27 cellular contexts compared by ENCODE assay signal in genomic region chr10:78441704-78442103, GRCh38.
A peak's percentile ranks its signal among the peaks of the same experiment; 100 is the strongest.
DNase-seq lines count a peak whose midpoint lies in the region; ATAC-seq, FAIRE-seq and TF ChIP-seq lines count a peak whose summit lies in the region.
"Had no signal": no experiment of that assay in that cellular context is flagged by ENCODE, and none has a peak within 500 bp of the region (broad histone marks: within the 10 kb centered on the region; RNA-seq: fewer than 3 reads in every experiment).

No MANE protein-coding gene starts in this region.

- dilution Hi-C loops in IMR-90 (cut with HindIII; ENCODE audit: low sequenced_read_pairs, unreplicated experiment) = no loop called here

- no peaks in the 10 kb centered on the region; the same call in 1 of the 2 replicates for H4K20me1 ChIP-seq in IMR-90 (ENCODE audit: insufficient read depth, low read length)
- H4K20me1 ChIP-seq: BLaER1 treated with 17β-estradiol and CSF1 and Interleukin-3, amounts not matched to agents 10 nM and 100 nM had no signal

- peak overlapping the region; percentile 43 for H3K27ac Mint-ChIP-seq in mesothelial cell of epicardium
- H3K27ac Mint-ChIP-seq in activated T-cell treated with anti-CD3 and anti-CD28 coated beads, Interleukin-2, amount 50 U/mL, for 72 hours = no peak overlapping the region
- H3K27ac Mint-ChIP-seq: CD4-positive, alpha-beta T cell had no signal

- H3K9me3 ChIP-seq in A549 (no peaks in the 10 kb centered on the region), IMR-90 (ENCODE audit: control insufficient read depth, insufficient read depth, low read length) (no peaks in the 10 kb centered on the region)
- H3K9me3 ChIP-seq: BLaER1 treated with 17β-estradiol and CSF1 and Interleukin-3, amounts not matched to agents 10 nM and 100 nM; MG63; SK-N-SH had no signal

- no peak overlapping the region for H2AFZ ChIP-seq in IMR-90 (replicated peaks; ENCODE audit: low read length, poor library complexity)

- H3K14ac ChIP-seq in IMR-90 (replicated peaks; ENCODE audit: low read depth, low read length) = 0 out of 2 replicates have a peak overlapping the region, but pooled peaks have one; percentile 29

- H3K4ac ChIP-seq in IMR-90 (ENCODE audit: low read depth, low read length) (no peak overlapping the region), mesendoderm (ENCODE audit: low read depth, low read length) (no peak overlapping the region)

- TF ChIP-seq EP300 in A549 (IDR thresholded peaks at IDR 0.05) = no peak

- H3K9ac ChIP-seq in IMR-90 (ENCODE audit: low read depth, low read length) (no peak overlapping the region), mesendoderm (ENCODE audit: low read length) (no peak overlapping the region)
- H3K9ac ChIP-seq: BLaER1 treated with 17β-estradiol and CSF1 and Interleukin-3, amounts not matched to agents 10 nM and 100 nM; SK-N-SH had no signal

- H4K5ac ChIP-seq in IMR-90 (ENCODE audit: low read depth, low read length) = no peak overlapping the region
- H4K5ac ChIP-seq in mesendoderm (ENCODE audit: low read length) = no peak overlapping the region

- H3K56ac ChIP-seq in IMR-90 (ENCODE audit: extremely low read depth, insufficient read depth, low read length) (no peak overlapping the region), mesendoderm (ENCODE audit: low read length) (no peak overlapping the region)

- H2BK15ac ChIP-seq in IMR-90 (ENCODE audit: low read depth, low read length) (no peak overlapping the region; the same call in 2 of the 3 replicates), mesendoderm (replicated peaks; ENCODE audit: low read depth) (no peak overlapping the region)

- H3K27me3 ChIP-seq in IMR-90 (ENCODE audit: control insufficient read depth, insufficient read depth, low read length) (peaks cover 2% of the 10 kb centered on the region; the same call in 1 of the 2 replicates), mesendoderm (ENCODE audit: insufficient read depth, low read length, poor library complexity) (no peaks in the 10 kb centered on the region)
- H3K27me3 ChIP-seq: BLaER1 treated with 17β-estradiol and CSF1 and Interleukin-3, amounts not matched to agents 10 nM and 100 nM; MG63 had no signal

- POLR2A ChIA-PET in A549 (lab: Yijun Ruan, JAX) = no interaction called here
- POLR2A ChIA-PET in IMR-90 (lab: Charles Lee; ENCODE audit: unreplicated experiment) = no interaction called here

- H3K27me3 Mint-ChIP-seq in mesothelial cell of epicardium (ENCODE audit: low read depth) = no peaks in the 10 kb centered on the region
- H3K27me3 Mint-ChIP-seq in activated T-cell treated with anti-CD3 and anti-CD28 coated beads, Interleukin-2, amount 50 U/mL, for 72 hours (ENCODE audit: low read depth) = no peaks in the 10 kb centered on the region

- DNase-seq in A549 (ENCODE audit: low read depth in 1 of 2, low spot score in 1 of 2) = no peak
- no peak for DNase-seq in IMR-90
- DNase-seq in fibroblast of peridontal ligament (ENCODE audit: extremely low read depth) = peak; percentile 34
- no peak for DNase-seq in mesothelial cell of epicardium (ENCODE audit: low spot score in 2 of 2, unreplicated experiment in 2 of 2)
- no peak for DNase-seq in activated T-cell treated with anti-CD3 and anti-CD28 coated beads, Interleukin-2, amount 50 U/mL, for 72 hours
- DNase-seq in substantia nigra (lab: John Stamatoyannopoulos, UW) = no peak
- no peak for DNase-seq in coronary artery (ENCODE audit: low spot score)
- no peak for DNase-seq in mesendoderm
- DNase-seq: AML-193; CD4-positive, alpha-beta T cell; DMS53; GOT3; HCEC 1CT; KG1; MG63; NCI-H1105 treated with DMSO at 0.1 percent for 48 hours; NCI-H146; NCI-H1930; NCI-H2107; NCI-H524; NCI-H774; SIG-M5; SK-N-SH had no signal

- TF ChIP-seq CTCF in A549 (IDR thresholded peaks at IDR 0.05) = no peak
- TF ChIP-seq CTCF in IMR-90 (conservative IDR thresholded peaks at IDR 0.05; ENCODE audit: low read depth, low read length) = no peak
- no peak for TF ChIP-seq CTCF in mesothelial cell of epicardium (IDR thresholded peaks at IDR 0.05; ENCODE audit: unreplicated experiment)
- TF ChIP-seq CTCF in coronary artery (IDR thresholded peaks at IDR 0.05) = no peak

- no peak overlapping the region for H3K4me3 Mint-ChIP-seq in mesothelial cell of epicardium
- H3K4me3 Mint-ChIP-seq in activated T-cell treated with anti-CD3 and anti-CD28 coated beads, Interleukin-2, amount 50 U/mL, for 72 hours = no peak overlapping the region
- H3K4me3 Mint-ChIP-seq: CD4-positive, alpha-beta T cell had no signal

- H3K79me2 ChIP-seq in mesendoderm (ENCODE audit: control insufficient read depth, insufficient read depth, low read length) = no peaks in the 10 kb centered on the region

- ATAC-seq in A549 (no peak), IMR-90 (ENCODE audit: low read depth) (no peak)
- ATAC-seq in activated T-cell treated with anti-CD3 and anti-CD28 coated beads, Interleukin-2, amount 50 U/mL, for 72 hours (replicated peaks in 1 of 2) = no peak

- in situ Hi-C loops in IMR-90 (cut with MboI; ENCODE audit: low sequenced_read_pairs) = no loop called here

- intact Hi-C loops in IMR-90 (cut with micrococcal nuclease) = no loop called here

- TF ChIP-seq RAD21 in A549 (conservative IDR thresholded peaks at IDR 0.05 in 1 of 2, IDR thresholded peaks at IDR 0.05 in 1 of 2) (no peak), IMR-90 (IDR thresholded peaks at IDR 0.05; ENCODE audit: low read length) (no peak)

- H3K36me3 ChIP-seq in IMR-90 (ENCODE audit: control insufficient read depth, insufficient read depth, low read length) (no peaks in the 10 kb centered on the region), mesendoderm (ENCODE audit: control insufficient read depth, insufficient read depth, low read length) (no peaks in the 10 kb centered on the region)
- H3K36me3 ChIP-seq: BLaER1 treated with 17β-estradiol and CSF1 and Interleukin-3, amounts not matched to agents 10 nM and 100 nM; MG63 had no signal

- peaks cover 44% of the 10 kb centered on the region for H3K4me1 Mint-ChIP-seq in mesothelial cell of epicardium
- H3K4me1 Mint-ChIP-seq in activated T-cell treated with anti-CD3 and anti-CD28 coated beads, Interleukin-2, amount 50 U/mL, for 72 hours (ENCODE audit: low read depth) = no peaks in the 10 kb centered on the region

- no peak overlapping the region for H2BK20ac ChIP-seq in IMR-90 (ENCODE audit: low read depth, low read length)

- CTCF ChIA-PET in A549 (lab: Yijun Ruan, JAX) = interaction anchor here (0.7 to 0.9 kb wide), 3 partner anchors 8 to 395 kb away, joined by 3 to 4 read pairs (median 4); no protein-coding TSS in a partner anchor
- CTCF ChIA-PET in IMR-90 (lab: Yijun Ruan, JAX) = no interaction called here

- 83% methylated on average over 4 of the region's 4 CpGs for WGBS in A549 (ENCODE audit: missing lambda C conversion rate)
- WGBS in IMR-90 (ENCODE audit: extremely low coverage in 2 of 2, insufficient read length in 1 of 2), 2 experiments = no CpG with 5 or more reads among the region's 4 CpGs
- WGBS in mesendoderm (ENCODE audit: extremely low coverage, insufficient coverage, low lambda C conversion rate) = no CpG with 5 or more reads among the region's 4 CpGs

- peak overlapping the region; percentile 65 for H2AK9ac ChIP-seq in IMR-90 (replicated peaks; ENCODE audit: low read depth, low read length, poor library complexity)

- peaks cover 12% of the 10 kb centered on the region; the same call in 2 of the 3 replicates for H3K4me1 ChIP-seq in A549
- peaks cover 5% of the 10 kb centered on the region for H3K4me1 ChIP-seq in IMR-90 (ENCODE audit: control insufficient read depth, insufficient read depth, low read length)
- peaks cover 17% of the 10 kb centered on the region for H3K4me1 ChIP-seq in mesendoderm (ENCODE audit: control insufficient read depth, low read depth, low read length)

- H3K27ac ChIP-seq in A549 (peak overlapping the region; percentile 18 to 35; a peak in 3 of 6 replicates), IMR-90 (ENCODE audit: insufficient read depth, low read length) (no peak overlapping the region), substantia nigra (ENCODE audit: low read depth, low read length, poor library complexity, severe bottlenecking) (no peak overlapping the region), coronary artery (no peak overlapping the region), mesendoderm (ENCODE audit: low read depth, low read length) (no peak overlapping the region)
- H3K27ac ChIP-seq: BLaER1 treated with 17β-estradiol and CSF1 and Interleukin-3, amounts not matched to agents 10 nM and 100 nM; HL-60 had no signal

- H3K4me2 ChIP-seq in A549 (no peak overlapping the region), IMR-90 (ENCODE audit: low read depth, low read length) (no peak overlapping the region), mesendoderm (ENCODE audit: low read length) (no peak overlapping the region)
- H3K4me2 ChIP-seq: SK-N-SH had no signal

- no peak overlapping the region for H4K91ac ChIP-seq in IMR-90 (ENCODE audit: insufficient read depth, low read depth, low read length)

- H3K9me1 ChIP-seq in IMR-90 (ENCODE audit: insufficient read depth, low read length) = peaks cover 14% of the 10 kb centered on the region

- H3K18ac ChIP-seq in IMR-90 (ENCODE audit: low read depth, low read length) (no peak overlapping the region), mesendoderm (ENCODE audit: low read length) (no peak overlapping the region)

- H2BK120ac ChIP-seq in IMR-90 (ENCODE audit: low read depth, low read length) (no peak overlapping the region), mesendoderm (ENCODE audit: low read depth, low read length) (no peak overlapping the region)

- no TSS peak for BruUV-seq in IMR-90 (replicated peaks; lab: Mats Ljungman, UMichigan)

- TF ChIP-seq POLR2A in A549 (IDR thresholded peaks at IDR 0.05; ENCODE audit: low read length) (no peak), IMR-90 (IDR thresholded peaks at IDR 0.05; ENCODE audit: low read depth, low read length) (no peak)

- H3K4me3 ChIP-seq in A549 = no peak overlapping the region
- H3K4me3 ChIP-seq in IMR-90 (ENCODE audit: insufficient read depth, low read depth, low read length) = no peak overlapping the region
- no peak overlapping the region for H3K4me3 ChIP-seq in coronary artery
- no peak overlapping the region for H3K4me3 ChIP-seq in mesendoderm (ENCODE audit: low read length)
- H3K4me3 ChIP-seq: BLaER1 treated with 17β-estradiol and CSF1 and Interleukin-3, amounts not matched to agents 10 nM and 100 nM; MG63 had no signal

- H3K23ac ChIP-seq in IMR-90 (ENCODE audit: low read depth, low read length) (no peak overlapping the region), mesendoderm (ENCODE audit: low read length) (no peak overlapping the region)

- no peaks in the 10 kb centered on the region; a peak in 1 of 4 replicates for H3K79me1 ChIP-seq in IMR-90 (ENCODE audit: low read depth in 1 of 2, low read length in 2 of 2)
- H3K79me1 ChIP-seq in mesendoderm (ENCODE audit: low read length) = no peaks in the 10 kb centered on the region

- H3K36me3 Mint-ChIP-seq in mesothelial cell of epicardium = no peaks in the 10 kb centered on the region
- H3K36me3 Mint-ChIP-seq in activated T-cell treated with anti-CD3 and anti-CD28 coated beads, Interleukin-2, amount 50 U/mL, for 72 hours (ENCODE audit: insufficient read depth in 2 of 2) = no peaks in the 10 kb centered on the region

- peak overlapping the region in 1 of 2 experiments; percentile 47; a peak in 1 of 4 replicates for H4K8ac ChIP-seq in IMR-90 (ENCODE audit: low read depth in 2 of 2, low read length in 2 of 2)
- H4K8ac ChIP-seq in mesendoderm (ENCODE audit: low read depth, low read length) = no peak overlapping the region

- FAIRE-seq in A549 (lab: Jason Lieb, UNC) = no peak
- FAIRE-seq: G401.6, RCC 7860 had no signal

- H2AK5ac ChIP-seq in IMR-90 (ENCODE audit: low read depth, low read length) (no peak overlapping the region; the same call in 1 of the 2 replicates), mesendoderm (ENCODE audit: low read length) (no peak overlapping the region)

- H2BK5ac ChIP-seq in IMR-90 (ENCODE audit: low read depth, low read length, poor library complexity, severe bottlenecking) = no peak overlapping the region
- no peak overlapping the region for H2BK5ac ChIP-seq in mesendoderm (ENCODE audit: low read length)

- no peaks in the 10 kb centered on the region for H3K9me3 Mint-ChIP-seq in mesothelial cell of epicardium
- H3K9me3 Mint-ChIP-seq in activated T-cell treated with anti-CD3 and anti-CD28 coated beads, Interleukin-2, amount 50 U/mL, for 72 hours = no peaks in the 10 kb centered on the region
- H3K9me3 Mint-ChIP-seq: CD4-positive, alpha-beta T cell had no signal

Comparison
In these comparisons a context has a peak if more than half of its experiments do, and no peak if none do; other contexts are left out.
1. H3K27ac ChIP-seq: peak in A549 (2 of 2); none in IMR-90 (single experiment), substantia nigra (single experiment), coronary artery (0 of 2) and mesendoderm (single experiment).